ENCODE assay signal across 8 cellular contexts in genomic region chr4:4852591-4853362, GRCh38. TPM values are rescaled to one million over a fixed set of nuclear protein-coding genes. Genes with fewer than 3 reads are reported as not detected.
DNase-seq lines count a peak whose midpoint lies in the region; ATAC-seq and TF ChIP-seq lines count a peak whose summit lies in the region.

No MANE protein-coding gene starts in this region.

- H3K4me3 ChIP-seq in AG10803 (ENCODE audit: low read length) (peak overlapping the region; percentile 56), mononuclear cell (ENCODE audit: low read length) (peak overlapping the region; percentile 10), thyroid gland (replicated peaks in 1 of 3) (peak overlapping the region in 2 of 3 donors; percentile 8 to 25), colonic mucosa (no peak overlapping the region)

- TF ChIP-seq POLR2A in thyroid gland (IDR thresholded peaks at IDR 0.05): peak in 1 of 2 donors; percentile 10

- no peaks in the 10 kb centered on the region for H3K36me3 ChIP-seq in thyroid gland
- H3K36me3 ChIP-seq in colonic mucosa: no peaks in the 10 kb centered on the region

- H3K27ac ChIP-seq in thyroid gland: peak overlapping the region in 2 of 3 donors; percentile 13 to 53
- no peak overlapping the region for H3K27ac ChIP-seq in colonic mucosa

- H3K27me3 ChIP-seq in mononuclear cell (ENCODE audit: insufficient read depth, low read length): peaks cover 65% of the 10 kb centered on the region
- H3K27me3 ChIP-seq in thyroid gland: peaks cover 31% of the 10 kb centered on the region
- peaks cover 67% of the 10 kb centered on the region for H3K27me3 ChIP-seq in colonic mucosa

- TF ChIP-seq CTCF in AG10803 (conservative IDR thresholded peaks at IDR 0.05; ENCODE audit: low read length) (peak; percentile 58), thyroid gland (IDR thresholded peaks at IDR 0.05) (no peak), colonic mucosa (IDR thresholded peaks at IDR 0.05) (no peak)

- H3K4me1 ChIP-seq in mononuclear cell (ENCODE audit: insufficient read depth, low read length) (peaks cover 16% of the 10 kb centered on the region), thyroid gland (peaks cover 13 to 28% of the 10 kb centered on the region in 2 donors), colonic mucosa (no peaks in the 10 kb centered on the region)

- H3K9ac ChIP-seq in colonic mucosa (ENCODE audit: low read depth in 2 of 2, low read length in 2 of 2): no peak overlapping the region

- peak; percentile 62 for ATAC-seq in GM19438 (IDR thresholded peaks at IDR 0.05; ENCODE audit: low read depth, unreplicated experiment)

- peak; percentile 80 for DNase-seq in AG10803 (ENCODE audit: low read depth)
- peak; percentile 45 for DNase-seq in dermis blood vessel endothelial cell
- DNase-seq in thyroid gland: no peak
- DNase-seq in colonic mucosa: no peak
- DNase-seq in SKM-1 treated with dmso at 0.1 percent for 144 hours (lab: John Stamatoyannopoulos, UW; ENCODE audit: unreplicated experiment): no peak

- H3K9me3 ChIP-seq in mononuclear cell (ENCODE audit: low read depth, low read length) (no peaks in the 10 kb centered on the region), thyroid gland (no peaks in the 10 kb centered on the region), colonic mucosa (no peaks in the 10 kb centered on the region)

- 2% methylated on average over 33 to 39 of the region's 42 CpGs for WGBS in thyroid gland, 2 donors

- intact Hi-C loops in thyroid gland (cut with DNase I) (no loop called here), colonic mucosa (cut with DNase I) (no loop called here)

TF ChIP-seq in PFSK-1, 5 proteins besides CTCF, POLR2A, EP300 and RAD21:
- TF ChIP-seq FOXP2 (optimal IDR thresholded peaks at IDR 0.05; ENCODE audit: borderline replicate concordance, extremely low read depth, extremely low read length, insufficient read depth) (peak; percentile 61), TAF1 (IDR thresholded peaks at IDR 0.05; ENCODE audit: borderline replicate concordance, insufficient read depth, low read length) (peak; percentile 65; the same call in 1 of the 2 replicates), SIN3A (IDR thresholded peaks at IDR 0.05; ENCODE audit: borderline replicate concordance, insufficient read depth, low read length) (no peak)

RNA-seq across cellular contexts. Expression of gene MSX1, which starts 6.7 kb away (rescaled TPM):
- 45.0 TPM for polyA plus RNA-seq in PFSK-1 (2012; ENCODE audit: insufficient read length, low read depth)
- total RNA-seq in dermis blood vessel endothelial cell (3.7 and 9.0 TPM in 2 replicates), mononuclear cell (not detected), thyroid gland (10 to 100 TPM in 3 of 4 donors, 1 to 10 TPM in 1; 5.0 to 20.8 (median 12.9) TPM), colonic mucosa (under 1 TPM; 0.25 to 0.53 TPM)

Comparison
In these comparisons a context has a peak if more than half of its experiments do, and no peak if none do; other contexts are left out.
1. DNase-seq: peak in AG10803 (single experiment) and dermis blood vessel endothelial cell (single experiment); none in thyroid gland (0 of 2), colonic mucosa (single experiment) and SKM-1 treated with dmso at 0.1 percent for 144 hours (single experiment).